In genomic region chr13:38590796-38591507, GRCh38 we compare ENCODE assay signal across 26 cellular contexts.
A peak's percentile ranks its signal among the peaks of the same experiment; 100 is the strongest.
DNase-seq lines count a peak whose midpoint lies in the region; ATAC-seq and FAIRE-seq lines count a peak whose summit lies in the region.
"Had no signal": no experiment of that assay in that cellular context is flagged by ENCODE, and none has a peak within 500 bp of the region (broad histone marks: within the 10 kb centered on the region; RNA-seq: fewer than 3 reads in every experiment).

No MANE protein-coding gene starts in this region.

- no peak overlapping the region for H3K27ac ChIP-seq in small intestine (ENCODE audit: low read depth in 1 of 2, low read length in 1 of 2)
- H3K27ac ChIP-seq: adrenal gland, gastroesophageal sphincter, prostate gland, skin epidermis, uterus, WERI-Rb-1 had no signal

- 13 to 60% (median 17%) methylated on average over 6 of the region's 6 CpGs for WGBS in small intestine, 3 donors

- no peak for FAIRE-seq in small intestine (lab: Jason Lieb, UNC)
- FAIRE-seq: A204.1, GM12878, HepG2 had no signal

- H3K9me3 ChIP-seq in small intestine (ENCODE audit: control insufficient read depth, low read depth), result no peaks in the 10 kb centered on the region
- H3K9me3 ChIP-seq: adrenal gland, BE2C, gastroesophageal sphincter, HAP-1, prostate gland, uterus had no signal

- H3K4me1 ChIP-seq in small intestine (ENCODE audit: control insufficient read depth in 2 of 2, insufficient read depth in 1 of 2, low read depth in 1 of 2, low read length in 1 of 2), result no peaks in the 10 kb centered on the region
- H3K4me1 ChIP-seq: adrenal gland, BE2C, gastroesophageal sphincter, prostate gland, uterus had no signal

- no peak overlapping the region for H3K4me3 ChIP-seq in small intestine (ENCODE audit: low read depth in 1 of 2, low read length in 2 of 2)
- H3K4me3 ChIP-seq: adrenal gland, gastroesophageal sphincter, GM12878, HAP-1, prostate gland, skin epidermis, uterus had no signal

- ATAC-seq in HG02852 (IDR thresholded peaks at IDR 0.05; ENCODE audit: unreplicated experiment) (no peak), HG02885 (IDR thresholded peaks at IDR 0.05; ENCODE audit: poor library complexity, unreplicated experiment) (no peak)
- ATAC-seq: esophagus mucosa, gastroesophageal sphincter, GM12878, HepG2 had no signal

- DNase-seq in SHP77 (lab: John Stamatoyannopoulos, UW), result peak; percentile 9 to 17
- DNase-seq in SHP77 treated with DMSO at 0.1 percent for 48 hours (lab: John Stamatoyannopoulos, UW), result no peak
- peak; percentile 67 to 80 for DNase-seq in NCI-H187 (lab: John Stamatoyannopoulos, UW)
- peak; percentile 94 for DNase-seq in NCI-H748 (lab: John Stamatoyannopoulos, UW; ENCODE audit: unreplicated experiment)
- DNase-seq in small intestine, result peak; percentile 23
- no peak for DNase-seq in activated naive CD4-positive, alpha-beta T cell treated with anti-CD3 and anti-CD28 coated beads, Interleukin-2, amount 50 U/mL, for 16 hours
- DNase-seq: activated CD4-positive, alpha-beta T cell treated with anti-CD3 and anti-CD28 coated beads, Interleukin-2, amount 50 U/mL, for 4 hours; activated effector memory CD4-positive, alpha-beta T cell treated with anti-CD3 and anti-CD28 coated beads, Interleukin-2, amount 50 U/mL, for 16 hours; adrenal gland; BE2C; central memory CD4-positive, alpha-beta T cell; effector CD4-positive, alpha-beta T cell; NCI-H226; stimulated activated CD4-positive, alpha-beta T cell treated with anti-CD3 and anti-CD28 coated beads, Interleukin-4, amount 100 ng/mL, for 24 hours; uterus; WERI-Rb-1 had no signal

- peaks cover 0 to 2% of the 10 kb centered on the region in 2 donors for H3K27me3 ChIP-seq in small intestine (ENCODE audit: control insufficient read depth in 2 of 2, insufficient read depth in 2 of 2, low read length in 2 of 2)
- H3K27me3 ChIP-seq: adrenal gland, BE2C, gastroesophageal sphincter, uterus had no signal

- no peaks in the 10 kb centered on the region for H3K36me3 ChIP-seq in small intestine (ENCODE audit: control insufficient read depth in 2 of 2, insufficient read depth in 2 of 2, low read length in 2 of 2)
- H3K36me3 ChIP-seq: adrenal gland, BE2C, gastroesophageal sphincter, HAP-1, prostate gland, uterus, WERI-Rb-1 had no signal

Comparison
In these comparisons a context has a peak if more than half of its experiments do, and no peak if none do; other contexts are left out.
1. DNase-seq: peak in SHP77 (2 of 2), NCI-H187 (2 of 2), NCI-H748 (single experiment) and small intestine (single experiment); none in SHP77 treated with DMSO at 0.1 percent for 48 hours (single experiment) and activated naive CD4-positive, alpha-beta T cell treated with anti-CD3 and anti-CD28 coated beads, Interleukin-2, amount 50 U/mL, for 16 hours (single experiment).